Comparison of ENCODE assay signal across 12 cellular contexts in genomic region chr1:52629021-52629643, GRCh38. TPM values are rescaled to one million over a fixed set of nuclear protein-coding genes. Genes with fewer than 3 reads are reported as not detected.
A peak's percentile ranks its signal among the peaks of the same experiment; 100 is the strongest.
DNase-seq lines count a peak whose midpoint lies in the region; ATAC-seq and TF ChIP-seq lines count a peak whose summit lies in the region.
"Had no signal": no experiment of that assay in that cellular context is flagged by ENCODE, and none has a peak within 500 bp of the region (broad histone marks: within the 10 kb centered on the region; RNA-seq: fewer than 3 reads in every experiment).

No MANE protein-coding gene starts in this region.

- H3K4me3 Mint-ChIP-seq in Calu3 (ENCODE audit: low read depth, unreplicated experiment) = no peak overlapping the region
- H3K4me3 Mint-ChIP-seq in glutamatergic neuron (ENCODE audit: unreplicated experiment) = no peak overlapping the region
- H3K4me3 Mint-ChIP-seq: activated naive CD8-positive, alpha-beta T cell treated with anti-CD3 and anti-CD28 coated beads for 36 hours had no signal

- H4K20me1 ChIP-seq in osteoblast (ENCODE audit: insufficient read depth, low read length) = no peaks in the 10 kb centered on the region

- H3K27ac Mint-ChIP-seq in Calu3 (ENCODE audit: unreplicated experiment) = no peak overlapping the region
- H3K27ac Mint-ChIP-seq in glutamatergic neuron (ENCODE audit: unreplicated experiment) = no peak overlapping the region
- H3K27ac Mint-ChIP-seq: activated naive CD8-positive, alpha-beta T cell treated with anti-CD3 and anti-CD28 coated beads for 36 hours had no signal

- H3K4me1 Mint-ChIP-seq in Calu3 (ENCODE audit: low read depth, unreplicated experiment) = no peaks in the 10 kb centered on the region
- H3K4me1 Mint-ChIP-seq in glutamatergic neuron (ENCODE audit: low read depth, unreplicated experiment) = peaks cover 2% of the 10 kb centered on the region

- peak overlapping the region; percentile 33 for H2AFZ ChIP-seq in osteoblast (ENCODE audit: low read length)

- H3K79me2 ChIP-seq in osteoblast (ENCODE audit: insufficient read depth, low read length) = no peaks in the 10 kb centered on the region

- H3K4me1 ChIP-seq in Panc1 (ENCODE audit: control insufficient read depth, insufficient read depth, low read length) (no peaks in the 10 kb centered on the region), osteoblast (ENCODE audit: insufficient read depth, low read length) (no peaks in the 10 kb centered on the region)

- in situ Hi-C loops in Panc1 (cut with HindIII; ENCODE audit: low pct_unique_long_range_greater_than_20kb, low sequenced_read_pairs) = no loop called here

- H3K36me3 Mint-ChIP-seq in Calu3 (ENCODE audit: insufficient read depth, unreplicated experiment) = no peaks in the 10 kb centered on the region
- peaks cover 3% of the 10 kb centered on the region for H3K36me3 Mint-ChIP-seq in glutamatergic neuron (ENCODE audit: unreplicated experiment)

- no TSS peak for BruUV-seq in Calu3 (replicated peaks; lab: Mats Ljungman, UMichigan)
- BruUV-seq in Panc1 (replicated peaks; lab: Mats Ljungman, UMichigan) = no TSS peak

- H3K36me3 ChIP-seq in Panc1 (ENCODE audit: control insufficient read depth, insufficient read depth, low read length) (no peaks in the 10 kb centered on the region), osteoblast (ENCODE audit: insufficient read depth, low read length) (no peaks in the 10 kb centered on the region)
- H3K36me3 ChIP-seq: right atrium auricular region had no signal

- intact Hi-C loops in Calu3 (cut with micrococcal nuclease; ENCODE audit: unreplicated experiment) = no loop called here
- intact Hi-C loops in Panc1 (cut with micrococcal nuclease; ENCODE audit: unreplicated experiment) = no loop called here

- no peak for TF ChIP-seq CTCF in Calu3 (IDR thresholded peaks at IDR 0.05; ENCODE audit: unreplicated experiment)
- no peak for TF ChIP-seq CTCF in Panc1 (IDR thresholded peaks at IDR 0.05)
- TF ChIP-seq CTCF in fibroblast of mammary gland (conservative IDR thresholded peaks at IDR 0.05; ENCODE audit: control insufficient read depth, insufficient read depth, low read depth, low read length) = no peak
- TF ChIP-seq CTCF in osteoblast (IDR thresholded peaks at IDR 0.05; ENCODE audit: extremely low read depth, low read depth, low read length) = no peak
- no peak for TF ChIP-seq CTCF in glutamatergic neuron (IDR thresholded peaks at IDR 0.05; ENCODE audit: partially characterized antibody, unreplicated experiment)

- H3K9me3 ChIP-seq in Panc1 (ENCODE audit: control insufficient read depth, insufficient read depth, low read depth, low read length) = no peaks in the 10 kb centered on the region
- H3K9me3 ChIP-seq in osteoblast (ENCODE audit: low read depth, low read length) = no peaks in the 10 kb centered on the region

- H3K27me3 Mint-ChIP-seq in Calu3 (ENCODE audit: unreplicated experiment) = peaks cover 29% of the 10 kb centered on the region
- peaks cover 12% of the 10 kb centered on the region for H3K27me3 Mint-ChIP-seq in glutamatergic neuron (ENCODE audit: unreplicated experiment)
- H3K27me3 Mint-ChIP-seq: activated naive CD8-positive, alpha-beta T cell treated with anti-CD3 and anti-CD28 coated beads for 36 hours had no signal

- no peak overlapping the region for H3K27ac ChIP-seq in Panc1 (ENCODE audit: low read length)
- no peak overlapping the region for H3K27ac ChIP-seq in osteoblast (ENCODE audit: low read depth, low read length)
- H3K27ac ChIP-seq: right atrium auricular region had no signal

- H3K27me3 ChIP-seq in Panc1 (ENCODE audit: control insufficient read depth, insufficient read depth, low read length) (peaks cover 10% of the 10 kb centered on the region), osteoblast (ENCODE audit: insufficient read depth, low read length) (peaks cover 26% of the 10 kb centered on the region)

- H3K4me3 ChIP-seq in Panc1 (ENCODE audit: low read depth in 2 of 2, low read length in 2 of 2) = no peak overlapping the region; a peak in 1 of 4 replicates
- H3K4me3 ChIP-seq in fibroblast of mammary gland (ENCODE audit: control insufficient read depth, low read depth, low read length) = no peak overlapping the region
- peak overlapping the region; percentile 20 for H3K4me3 ChIP-seq in osteoblast (ENCODE audit: insufficient read depth, low read length)
- H3K4me3 ChIP-seq: right atrium auricular region had no signal

- POLR2A ChIA-PET in Panc1 (lab: Charles Lee) (no interaction called here), HEK293T (lab: Yijun Ruan, JAX) (no interaction called here)

- DNase-seq in Calu3 (peak; percentile 8), Panc1 (ENCODE audit: low read depth, low spot score) (no peak), fibroblast of mammary gland (ENCODE audit: low read depth) (peak; percentile 1), osteoblast (ENCODE audit: insufficient read length, low spot score, missing footprints) (no peak), NCI-H1092 treated with DMSO at 0.1 percent for 48 hours (lab: John Stamatoyannopoulos, UW) (no peak), HEK293T (ENCODE audit: extremely low spot score) (no peak), glutamatergic neuron (no peak), NAMALWA (ENCODE audit: low spot score) (no peak)
- DNase-seq: activated naive CD8-positive, alpha-beta T cell treated with anti-CD3 and anti-CD28 coated beads for 36 hours; NCI-H1417 treated with DMSO at 0.1 percent for 48 hours had no signal

- ATAC-seq in Panc1 = peak; percentile 48

- H3K9me3 Mint-ChIP-seq in Calu3 (ENCODE audit: low read depth, unreplicated experiment) (no peaks in the 10 kb centered on the region), glutamatergic neuron (ENCODE audit: unreplicated experiment) (peaks cover 2% of the 10 kb centered on the region)
- H3K9me3 Mint-ChIP-seq: activated naive CD8-positive, alpha-beta T cell treated with anti-CD3 and anti-CD28 coated beads for 36 hours had no signal

- peak overlapping the region; percentile 69 for H3K4me2 ChIP-seq in osteoblast (ENCODE audit: insufficient read depth, low read length)

- CTCF ChIA-PET in Calu3 (lab: Charles Lee) = no interaction called here
- CTCF ChIA-PET in Panc1 (lab: Charles Lee) = no interaction called here
- CTCF ChIA-PET in HEK293T (lab: Yijun Ruan, JAX) = no interaction called here

TF ChIP-seq in HEK293T, 16 proteins besides CTCF, POLR2A, EP300 and RAD21:
- TF ChIP-seq BHLHE40 (IDR thresholded peaks at IDR 0.05; ENCODE audit: borderline replicate concordance) (no peak), SP1 (IDR thresholded peaks at IDR 0.05) (no peak), FOXK2 (IDR thresholded peaks at IDR 0.05) (no peak)

RNA-seq across cellular contexts. Expression of gene SHISAL2A, which starts 3.8 kb away (rescaled TPM):
- total RNA-seq in Calu3 (2022) (not detected in 2 replicates), Panc1 (2021; ENCODE audit: unreplicated experiment) (0.23 TPM), osteoblast (not detected in 2 replicates), glutamatergic neuron (ENCODE audit: unreplicated experiment) (not detected)
- polyA plus RNA-seq in Panc1 (2012; ENCODE audit: insufficient read length) = 0.39 TPM
- total RNA-seq: right atrium auricular region, RPMI7951 had no signal

RNA-seq across cellular contexts. Expression of gene GPX7, which starts 27.0 kb away (rescaled TPM):
- not detected in 2 replicates for total RNA-seq in Calu3 (2022)
- total RNA-seq in Panc1 (2021; ENCODE audit: unreplicated experiment) = 11.2 TPM
- 22.4 TPM for polyA plus RNA-seq in Panc1 (2012; ENCODE audit: insufficient read length)
- total RNA-seq in osteoblast = 73.5 and 74.0 TPM in 2 replicates
- total RNA-seq in glutamatergic neuron (ENCODE audit: unreplicated experiment) = 3.5 TPM

Comparison
In these comparisons a context has a peak if more than half of its experiments do, and no peak if none do; other contexts are left out.
1. DNase-seq: peak in Calu3 (single experiment) and fibroblast of mammary gland (single experiment); none in Panc1 (single experiment), osteoblast (single experiment), NCI-H1092 treated with DMSO at 0.1 percent for 48 hours (single experiment), HEK293T (single experiment), glutamatergic neuron (single experiment) and NAMALWA (single experiment).